In the genomic region with DNA sequence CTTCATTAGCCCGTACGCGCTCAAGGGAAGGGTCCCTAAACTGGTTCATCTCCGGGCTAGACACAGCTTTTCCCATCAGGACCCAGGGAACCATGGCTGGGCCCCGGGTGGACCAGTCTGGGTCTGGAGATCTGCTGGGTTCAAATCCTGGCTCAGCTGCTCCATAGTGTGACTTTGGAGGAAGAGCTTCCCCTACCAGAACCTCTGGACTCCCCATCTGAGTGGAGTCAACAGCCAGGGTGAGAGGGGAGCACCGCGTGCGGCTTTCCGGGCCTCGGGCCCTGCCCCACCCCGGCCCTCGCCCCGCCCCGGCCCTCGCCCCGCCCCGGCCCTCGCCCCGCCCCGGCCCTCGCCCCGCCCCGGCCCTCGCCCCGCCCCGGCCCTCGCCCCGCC, we compare ENCODE assay signal across 9 cellular contexts. TPM values are rescaled to one million over a fixed set of nuclear protein-coding genes. Genes with fewer than 3 reads are reported as not detected.
DNase-seq lines count a peak whose midpoint lies in the region; ATAC-seq and TF ChIP-seq lines count a peak whose summit lies in the region.
"Had no signal": no experiment of that assay in that cellular context is flagged by ENCODE, and none has a peak within 500 bp of the region (broad histone marks: within the 10 kb centered on the region; RNA-seq: fewer than 3 reads in every experiment).

No MANE protein-coding gene starts in this region.

- CTCF ChIA-PET in RWPE1 (lab: Yijun Ruan, JAX): interaction anchor here (1.7 kb wide), 1 partner anchor 100 kb away, joined by 4 read pairs; no protein-coding TSS in a partner anchor

- DNase-seq in NCI-H82 (lab: John Stamatoyannopoulos, UW) (peak; percentile 33), NCI-H82 treated with DMSO at 0.1 percent for 48 hours (lab: John Stamatoyannopoulos, UW; ENCODE audit: unreplicated experiment) (no peak), RWPE1 (ENCODE audit: low spot score) (peak; percentile 68), fibroblast of pulmonary artery (ENCODE audit: low read depth) (no peak), KBM-7 (no peak), lower leg skin (ENCODE audit: low spot score in 2 of 2) (no peak)
- DNase-seq in stimulated activated naive B cell treated with anti-CD40 and anti-IgM and Interleukin-4, amounts not matched to agents 10 μg/mL and 1 μg/mL and 100 μg/mL, for 72 hours: no peak
- DNase-seq: NCI-H446 treated with DMSO at 0.1 percent for 48 hours had no signal

- intact Hi-C loops in lower leg skin (cut with DNase I; ENCODE audit: low total_unique reads): no loop called here

- no peak for TF ChIP-seq POLR2A in lower leg skin (IDR thresholded peaks at IDR 0.05)

- in situ Hi-C loops in KBM-7 (cut with MboI; ENCODE audit: low pct_unique_long_range_greater_than_20kb, low sequenced_read_pairs): no loop called here

- no peaks in the 10 kb centered on the region for H3K9me3 Mint-ChIP-seq in stimulated activated naive B cell treated with anti-CD40 and anti-IgM and Interleukin-4, amounts not matched to agents 10 μg/mL and 1 μg/mL and 100 μg/mL, for 72 hours

- H3K27ac Mint-ChIP-seq in stimulated activated naive B cell treated with anti-CD40 and anti-IgM and Interleukin-4, amounts not matched to agents 10 μg/mL and 1 μg/mL and 100 μg/mL, for 72 hours: no peak overlapping the region

- H3K4me1 Mint-ChIP-seq in stimulated activated naive B cell treated with anti-CD40 and anti-IgM and Interleukin-4, amounts not matched to agents 10 μg/mL and 1 μg/mL and 100 μg/mL, for 72 hours: peaks cover 22 to 32% of the 10 kb centered on the region in 2 donors

- peaks cover 0 to 4% of the 10 kb centered on the region in 2 donors for H3K36me3 Mint-ChIP-seq in stimulated activated naive B cell treated with anti-CD40 and anti-IgM and Interleukin-4, amounts not matched to agents 10 μg/mL and 1 μg/mL and 100 μg/mL, for 72 hours

- TF ChIP-seq CTCF in RWPE1 (conservative IDR thresholded peaks at IDR 0.05; ENCODE audit: low read depth) (no peak), fibroblast of pulmonary artery (IDR thresholded peaks at IDR 0.05; ENCODE audit: low read length, missing control alignments) (no peak), lower leg skin (IDR thresholded peaks at IDR 0.05) (no peak)

- H3K4me3 ChIP-seq in fibroblast of pulmonary artery (replicated peaks; ENCODE audit: low read depth, low read length): peak overlapping the region; percentile 25
- H3K4me3 ChIP-seq in lower leg skin (ENCODE audit: low read depth, poor library complexity, severe bottlenecking): no peak overlapping the region

- ATAC-seq in stimulated activated naive B cell treated with anti-CD40 and anti-IgM and Interleukin-4, amounts not matched to agents 10 μg/mL and 1 μg/mL and 100 μg/mL, for 72 hours (replicated peaks): peak; percentile 37 to 44
- ATAC-seq in GM21619 (IDR thresholded peaks at IDR 0.05; ENCODE audit: unreplicated experiment): no peak

- 50 to 79% methylated on average over 5 to 8 of the region's 28 CpGs for WGBS in lower leg skin, 2 donors

- peaks cover 0 to 8% of the 10 kb centered on the region in 2 donors for H3K27me3 Mint-ChIP-seq in stimulated activated naive B cell treated with anti-CD40 and anti-IgM and Interleukin-4, amounts not matched to agents 10 μg/mL and 1 μg/mL and 100 μg/mL, for 72 hours

- POLR2A ChIA-PET in RWPE1 (lab: Yijun Ruan, JAX; ENCODE audit: low non-redundant PET): interaction anchor here (0.6 to 1.1 kb wide), 5 partner anchors 43 to 972 kb away, joined by 3 to 6 read pairs (median 3); a partner anchor contains a TSS

- peak overlapping the region; percentile 67 for H3K27ac ChIP-seq in RWPE1

- peak overlapping the region; percentile 25 to 42 for H3K4me3 Mint-ChIP-seq in stimulated activated naive B cell treated with anti-CD40 and anti-IgM and Interleukin-4, amounts not matched to agents 10 μg/mL and 1 μg/mL and 100 μg/mL, for 72 hours

RNA-seq across cellular contexts. Expression of a gene that starts 41.2 kb away (rescaled TPM):
- total RNA-seq in lower leg skin: 1 to 10 TPM in 3 of 4 donors, under 1 TPM in 1; 0.25 to 2.2 (median 1.6) TPM

Comparison
In these comparisons a context has a peak if more than half of its experiments do, and no peak if none do; other contexts are left out.
1. DNase-seq: peak in NCI-H82 (single experiment) and RWPE1 (single experiment); none in NCI-H82 treated with DMSO at 0.1 percent for 48 hours (single experiment), fibroblast of pulmonary artery (single experiment), stimulated activated naive B cell treated with anti-CD40 and anti-IgM and Interleukin-4, amounts not matched to agents 10 μg/mL and 1 μg/mL and 100 μg/mL, for 72 hours (single experiment), KBM-7 (single experiment) and lower leg skin (0 of 2).